ENCODE assay signal across 27 cellular contexts in genomic region chr16:72532896-72533295, GRCh38.
DNase-seq lines count a peak whose midpoint lies in the region; ATAC-seq, FAIRE-seq and TF ChIP-seq lines count a peak whose summit lies in the region.
"Had no signal": no experiment of that assay in that cellular context is flagged by ENCODE, and none has a peak within 500 bp of the region (broad histone marks: within the 10 kb centered on the region; RNA-seq: fewer than 3 reads in every experiment).

No MANE protein-coding gene starts in this region.

- H3K4me1 ChIP-seq in astrocyte (ENCODE audit: insufficient read depth, low read length) = peaks cover 7% of the 10 kb centered on the region
- no peaks in the 10 kb centered on the region for H3K4me1 ChIP-seq in neural progenitor cell
- H3K4me1 ChIP-seq: BE2C had no signal

- no peak overlapping the region for H2AFZ ChIP-seq in astrocyte (ENCODE audit: low read depth, low read length)
- no peak overlapping the region for H2AFZ ChIP-seq in neural progenitor cell (replicated peaks)

- H3K36me3 Mint-ChIP-seq in astrocyte (ENCODE audit: low read depth, unreplicated experiment) (no peaks in the 10 kb centered on the region), neural progenitor cell (peaks cover 16% of the 10 kb centered on the region)

- no peak for FAIRE-seq in astrocyte (lab: Jason Lieb, UNC)
- FAIRE-seq: GM12878, H54 had no signal

- DNase-seq in astrocyte (ENCODE audit: low read depth) = peak; percentile 20
- DNase-seq in fibroblast of pulmonary artery (ENCODE audit: low read depth) = peak; percentile 38
- peak; percentile 24 for DNase-seq in left kidney (ENCODE audit: low read depth, low spot score)
- no peak for DNase-seq in activated CD4-positive, alpha-beta T cell treated with anti-CD3 and anti-CD28 coated beads, Interleukin-2, amount 50 U/mL, for 4 hours
- no peak for DNase-seq in neural progenitor cell (ENCODE audit: low spot score)
- no peak for DNase-seq in NCI-H2081 (lab: John Stamatoyannopoulos, UW)
- DNase-seq: BE2C; CD8-positive, alpha-beta memory T cell; DMS 273 treated with DMSO at 0.1 percent for 48 hours; DMS79; EL; GDM1; MM.1S; NCI-H1417; NCI-H1694; NCI-H2029 treated with DMSO at 0.1 percent for 48 hours; NCI-H2227 treated with DMSO at 0.1 percent for 48 hours; NCI-H69; SHP77 had no signal

- H3K36me3 ChIP-seq in astrocyte (ENCODE audit: insufficient read depth, low read length) (no peaks in the 10 kb centered on the region), neural progenitor cell (peaks cover 5% of the 10 kb centered on the region)
- H3K36me3 ChIP-seq: BE2C had no signal

- H3K79me2 ChIP-seq in astrocyte (ENCODE audit: insufficient read depth, low read length) (no peaks in the 10 kb centered on the region), neural progenitor cell (ENCODE audit: low read depth) (no peaks in the 10 kb centered on the region)

- H3K27ac ChIP-seq in astrocyte (ENCODE audit: low read depth, low read length) (no peak overlapping the region), neural progenitor cell (no peak overlapping the region)
- H3K27ac ChIP-seq: KMS-11, RWPE1 had no signal

- TF ChIP-seq CTCF in astrocyte (IDR thresholded peaks at IDR 0.05; ENCODE audit: insufficient read depth, low read depth, low read length) (no peak), fibroblast of pulmonary artery (IDR thresholded peaks at IDR 0.05; ENCODE audit: low read length, missing control alignments) (no peak), neural progenitor cell (IDR thresholded peaks at IDR 0.05) (no peak)

- ATAC-seq in GM19395 (IDR thresholded peaks at IDR 0.05; ENCODE audit: unreplicated experiment) = no peak
- ATAC-seq: GM12878, Panc1 had no signal

- H3K4me3 ChIP-seq in astrocyte (ENCODE audit: insufficient read depth, low read depth, low read length) (no peak overlapping the region), fibroblast of pulmonary artery (replicated peaks; ENCODE audit: low read depth, low read length) (no peak overlapping the region), neural progenitor cell (no peak overlapping the region)
- H3K4me3 ChIP-seq: GM12878 had no signal

- H3K27ac Mint-ChIP-seq in astrocyte (ENCODE audit: unreplicated experiment) (no peak overlapping the region), neural progenitor cell (no peak overlapping the region)
- H3K27ac Mint-ChIP-seq: CD14-positive monocyte; CD8-positive, alpha-beta memory T cell; IgD-negative memory B cell had no signal

- H3K9me3 ChIP-seq in astrocyte (ENCODE audit: insufficient read depth, low read depth, low read length) (no peaks in the 10 kb centered on the region), neural progenitor cell (ENCODE audit: low read depth) (no peaks in the 10 kb centered on the region)
- H3K9me3 ChIP-seq: BE2C had no signal

- peaks cover 7% of the 10 kb centered on the region for H3K9me3 Mint-ChIP-seq in astrocyte (ENCODE audit: unreplicated experiment)
- H3K9me3 Mint-ChIP-seq in neural progenitor cell = peaks cover 12% of the 10 kb centered on the region

- no peaks in the 10 kb centered on the region for H3K27me3 ChIP-seq in astrocyte (ENCODE audit: insufficient read depth, low read length)
- H3K27me3 ChIP-seq in neural progenitor cell = no peaks in the 10 kb centered on the region
- H3K27me3 ChIP-seq: BE2C had no signal

- H3K4me1 Mint-ChIP-seq in astrocyte (ENCODE audit: low read depth, unreplicated experiment) (peaks cover 17% of the 10 kb centered on the region), neural progenitor cell (no peaks in the 10 kb centered on the region)
- H3K4me1 Mint-ChIP-seq: CD8-positive, alpha-beta memory T cell; IgD-negative memory B cell had no signal

- no peak overlapping the region for H3K4me3 Mint-ChIP-seq in astrocyte (ENCODE audit: unreplicated experiment)
- no peak overlapping the region for H3K4me3 Mint-ChIP-seq in neural progenitor cell
- H3K4me3 Mint-ChIP-seq: CD14-positive monocyte; CD8-positive, alpha-beta memory T cell; IgD-negative memory B cell had no signal

- H4K20me1 ChIP-seq in astrocyte (ENCODE audit: insufficient read depth, low read length) (no peaks in the 10 kb centered on the region), neural progenitor cell (ENCODE audit: low read depth) (no peaks in the 10 kb centered on the region)

- H3K4me2 ChIP-seq in astrocyte (ENCODE audit: low read length) (no peak overlapping the region), neural progenitor cell (no peak overlapping the region)
- H3K4me2 ChIP-seq: KMS-11 had no signal

- H3F3A ChIP-seq in neural progenitor cell (ENCODE audit: low read depth) = no peaks in the 10 kb centered on the region

- no peak overlapping the region for H3K9ac ChIP-seq in astrocyte (ENCODE audit: low read length)
- H3K9ac ChIP-seq in neural progenitor cell = no peak overlapping the region
- H3K9ac ChIP-seq: KMS-11 had no signal

- H3K27me3 Mint-ChIP-seq in astrocyte (ENCODE audit: low read depth, unreplicated experiment) = no peaks in the 10 kb centered on the region
- H3K27me3 Mint-ChIP-seq in neural progenitor cell (ENCODE audit: insufficient read depth, low read depth) = no peaks in the 10 kb centered on the region
- H3K27me3 Mint-ChIP-seq: CD8-positive, alpha-beta memory T cell; IgD-negative memory B cell had no signal

Comparison
In these comparisons a context has a peak if more than half of its experiments do, and no peak if none do; other contexts are left out.
1. DNase-seq: peak in astrocyte (single experiment), fibroblast of pulmonary artery (single experiment) and left kidney (single experiment); none in activated CD4-positive, alpha-beta T cell treated with anti-CD3 and anti-CD28 coated beads, Interleukin-2, amount 50 U/mL, for 4 hours (0 of 2), neural progenitor cell (single experiment) and NCI-H2081 (0 of 2).